1 cellular context compared by ENCODE assay signal in genomic region chr1:27598288-27598687, GRCh38.
TF ChIP-seq lines count a peak whose summit lies in the region.

No MANE protein-coding gene starts in this region.

TF ChIP-seq in GM23338, 12 proteins besides CTCF, POLR2A, EP300 and RAD21:
- TF ChIP-seq ZNF114 (CRISPR knock-in tag; IDR thresholded peaks at IDR 0.05) (no peak), NANOG (IDR thresholded peaks at IDR 0.05; ENCODE audit: borderline replicate concordance) (no peak), ETS1 (IDR thresholded peaks at IDR 0.05) (no peak), EZH2phosphoT487 (IDR thresholded peaks at IDR 0.05; ENCODE audit: unreplicated experiment) (no peak), JUNB (IDR thresholded peaks at IDR 0.05; ENCODE audit: unreplicated experiment) (no peak), ZNF462 (CRISPR knock-in tag; IDR thresholded peaks at IDR 0.05) (no peak)
